In the genomic region with DNA sequence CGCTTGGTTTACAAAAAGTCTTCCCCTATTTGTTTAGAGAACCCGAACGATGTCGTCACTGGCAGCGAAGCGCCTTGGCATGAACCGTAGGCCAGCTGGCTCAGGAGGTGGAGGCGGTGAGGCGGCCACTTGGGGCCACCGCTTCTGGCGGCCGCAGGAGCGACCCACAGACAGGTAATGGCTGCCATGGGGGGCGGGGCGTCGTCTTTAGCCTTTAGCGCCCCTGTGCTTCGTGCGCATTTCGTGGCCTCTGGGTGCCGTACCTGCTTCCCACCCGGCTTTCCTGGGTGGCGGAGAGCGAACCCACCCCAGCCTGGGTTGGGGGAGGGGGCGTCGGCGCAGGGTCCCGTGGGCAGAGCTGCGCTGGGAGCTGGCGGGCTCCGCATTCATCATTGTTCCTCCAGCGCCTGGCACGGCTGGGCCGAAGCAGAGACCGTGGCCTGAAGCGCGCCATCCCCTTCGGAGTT, we compare ENCODE assay signal across 7 cellular contexts. TPM values are rescaled to one million over a fixed set of nuclear protein-coding genes. Genes with fewer than 3 reads are reported as not detected.
DNase-seq lines count a peak whose midpoint lies in the region; ATAC-seq, FAIRE-seq and TF ChIP-seq lines count a peak whose summit lies in the region.

No MANE protein-coding gene starts in this region.

- no peaks in the 10 kb centered on the region for H3K9me3 ChIP-seq in endodermal cell (ENCODE audit: control insufficient read depth, low read length)

- WGBS in endodermal cell (ENCODE audit: insufficient coverage in 1 of 2, insufficient read length in 1 of 2), 2 experiments: 2 to 3% methylated on average over 17 to 38 of the region's 38 CpGs

- FAIRE-seq in GM18507 (lab: Jason Lieb, UNC): no peak

- peak; percentile 18 for TF ChIP-seq CTCF in endodermal cell (conservative IDR thresholded peaks at IDR 0.05)

- peak overlapping the region; percentile 73 for H3K27ac Mint-ChIP-seq in endodermal cell

- H3K4me3 ChIP-seq in endodermal cell (ENCODE audit: low read length): peak overlapping the region; percentile 81

- no peak overlapping the region for H3K27ac ChIP-seq in endodermal cell (ENCODE audit: low read depth, low read length)

- H3K4me3 Mint-ChIP-seq in endodermal cell: peak overlapping the region; percentile 59

- H3K36me3 ChIP-seq in endodermal cell (ENCODE audit: control insufficient read depth, insufficient read depth, low read length): no peaks in the 10 kb centered on the region

- H3K27me3 Mint-ChIP-seq in endodermal cell (ENCODE audit: insufficient read depth): peaks cover 32% of the 10 kb centered on the region

- no peaks in the 10 kb centered on the region for H3K9me3 Mint-ChIP-seq in endodermal cell

- peaks cover 8% of the 10 kb centered on the region for H3K4me1 Mint-ChIP-seq in endodermal cell

- no peak for ATAC-seq in HG02588 (IDR thresholded peaks at IDR 0.05; ENCODE audit: unreplicated experiment)

- no peaks in the 10 kb centered on the region for H3K36me3 Mint-ChIP-seq in endodermal cell (ENCODE audit: low read depth)

- H3K9ac ChIP-seq in endodermal cell (ENCODE audit: extremely low read depth, low read length, poor library complexity, severe bottlenecking): peak overlapping the region; percentile 60

- H3K27me3 ChIP-seq in endodermal cell (ENCODE audit: control insufficient read depth, insufficient read depth, low read length, poor library complexity, severe bottlenecking): peaks cover 31% of the 10 kb centered on the region

- DNase-seq in GM18507 (ENCODE audit: extremely low spot score, insufficient read length, low read depth) (peak; percentile 20), NCI-H446 (lab: John Stamatoyannopoulos, UW) (peak; percentile 66 to 75), endodermal cell (peak; percentile 88), midbrain (lab: John Stamatoyannopoulos, UW) (peak; percentile 57)
- peak; percentile 14 for DNase-seq in activated CD8-positive, alpha-beta memory T cell treated with anti-CD3 and anti-CD28 coated beads, Interleukin-2, amount 50 U/mL, for 1 hour (ENCODE audit: extremely low read depth)
- peak; percentile 26 to 41 for DNase-seq in stimulated activated CD8-positive, alpha-beta memory T cell treated with anti-CD3 and anti-CD28 coated beads, Interleukin-15, amount 100 ng/mL, for 48 hours (ENCODE audit: low read depth in 2 of 2)

- peaks cover 4% of the 10 kb centered on the region for H3K4me1 ChIP-seq in endodermal cell (ENCODE audit: control insufficient read depth, insufficient read depth, low read length)

RNA-seq across cellular contexts. Expression of gene OSBP2, which starts 0.5 kb away (rescaled TPM):
- 10 to 100 TPM in 1 of 2 donors, 1 to 10 TPM in 1; 6.8 to 11.1 TPM for total RNA-seq in endodermal cell
- 4.7 TPM for polyA plus RNA-seq in endodermal cell (2013, experiment 1 of 2)
- polyA plus RNA-seq in endodermal cell (2013, experiment 2 of 2): 4.3 TPM

RNA-seq across cellular contexts. Expression of gene DUSP18, which starts 26.5 kb away (rescaled TPM):
- 1 to 10 TPM; 7.3 to 7.6 TPM for total RNA-seq in endodermal cell
- polyA plus RNA-seq in endodermal cell (2013, experiment 1 of 2): 7.5 TPM
- polyA plus RNA-seq in endodermal cell (2013, experiment 2 of 2): 7.4 TPM

RNA-seq across cellular contexts. Expression of gene SLC35E4, which starts 58.6 kb away (rescaled TPM):
- total RNA-seq in endodermal cell: 1 to 10 TPM; 2.3 to 3.9 TPM
- 2.4 TPM for polyA plus RNA-seq in endodermal cell (2013, experiment 1 of 2)
- 2.1 TPM for polyA plus RNA-seq in endodermal cell (2013, experiment 2 of 2)

Comparison
In these comparisons a context has a peak if more than half of its experiments do, and no peak if none do; other contexts are left out.
1. DNase-seq: peak in every context shown above with its lines; median percentile 88 in endodermal cell; 70 in NCI-H446; 57 in midbrain; 34 in stimulated activated CD8-positive, alpha-beta memory T cell treated with anti-CD3 and anti-CD28 coated beads, Interleukin-15, amount 100 ng/mL, for 48 hours; 20 in GM18507; 14 in activated CD8-positive, alpha-beta memory T cell treated with anti-CD3 and anti-CD28 coated beads, Interleukin-2, amount 50 U/mL, for 1 hour.